17 cellular contexts compared by ENCODE assay signal in the genomic region with DNA sequence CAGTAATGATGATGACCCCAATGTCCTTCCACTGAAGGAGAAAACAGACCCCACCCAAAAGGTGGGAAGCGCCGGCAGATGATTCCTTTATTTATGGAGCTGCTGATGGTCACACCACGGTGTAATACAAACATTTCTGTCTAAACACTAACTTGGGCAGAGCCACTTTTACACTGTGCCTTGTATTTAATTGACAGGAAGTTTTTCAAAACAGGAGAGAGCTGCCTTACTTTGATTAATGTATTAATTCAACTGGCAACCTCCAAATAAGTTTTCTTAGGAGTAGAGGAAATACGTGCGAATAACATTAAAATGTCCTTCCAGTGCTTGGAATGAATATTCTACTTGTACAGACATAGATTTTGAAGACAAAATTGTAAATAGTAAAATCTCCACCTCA.
"Had no signal": no experiment of that assay in that cellular context is flagged by ENCODE, and none has a peak within 500 bp of the region (broad histone marks: within the 10 kb centered on the region; RNA-seq: fewer than 3 reads in every experiment).

No MANE protein-coding gene starts in this region.

- H3K27me3 ChIP-seq: brain microvascular endothelial cell, neural progenitor cell, stomach, suprapubic skin had no signal

- DNase-seq: activated gamma-delta T cell treated with Interleukin-2 at 50 U/mL for 16 hours; activated T-cell treated with anti-CD3 and anti-CD28 coated beads, Interleukin-2, amount 50 U/mL, for 1 hour; anterior cingulate cortex; brain microvascular endothelial cell; naive thymus-derived CD4-positive, alpha-beta T cell; right cardiac atrium; stimulated activated CD4-positive, alpha-beta T cell treated with anti-CD3 and anti-CD28 coated beads, Interleukin-2, amount 100 ng/mL, for 24 hours; stomach; T1000; transverse colon had no signal

- H2AFZ ChIP-seq: neural progenitor cell had no signal

- H3K4me2 ChIP-seq: neural progenitor cell had no signal

- H3K4me3 ChIP-seq: lung, neural progenitor cell, prostate gland, stomach, suprapubic skin, transverse colon had no signal

- H3K9ac ChIP-seq: neural progenitor cell had no signal

- H3K27ac ChIP-seq: brain microvascular endothelial cell, epithelial cell of prostate, neural progenitor cell, prostate gland, suprapubic skin, transverse colon had no signal

- ATAC-seq: left lobe of liver; naive thymus-derived CD4-positive, alpha-beta T cell; stimulated activated effector memory CD8-positive, alpha-beta T cell treated with anti-CD3 and anti-CD28 coated beads, Interleukin-12 subunit alpha, Interleukin-12 subunit beta, amount 100 ng/mL, for 72 hours had no signal

- H3K36me3 ChIP-seq: brain microvascular endothelial cell, neural progenitor cell, prostate gland, stomach, suprapubic skin, transverse colon had no signal

- H3K4me1 ChIP-seq: prostate gland had no signal

- H3K9me3 ChIP-seq: prostate gland, stomach, suprapubic skin, transverse colon had no signal
